Comparison of ENCODE assay signal across 24 cellular contexts in the genomic region with DNA sequence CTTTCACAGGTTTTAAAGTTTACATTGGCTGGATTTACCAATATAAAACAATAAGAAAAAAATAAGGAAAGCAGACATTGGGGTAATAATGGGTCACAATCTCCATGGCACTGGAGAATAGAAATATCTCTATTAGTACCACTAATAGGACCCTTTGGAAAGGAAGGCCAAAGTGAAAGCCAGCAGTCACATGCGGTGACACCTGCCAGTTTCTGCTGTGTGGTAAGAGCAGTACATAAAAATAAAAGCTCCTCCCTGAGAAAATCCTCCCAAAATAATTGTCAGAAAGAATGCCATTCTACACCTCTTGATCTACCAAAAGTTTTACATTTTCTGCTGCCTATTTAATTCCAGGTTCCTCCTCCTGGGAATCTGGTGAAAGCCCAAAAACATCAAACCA. TPM values are rescaled to one million over a fixed set of nuclear protein-coding genes. Genes with fewer than 3 reads are reported as not detected.
DNase-seq lines count a peak whose midpoint lies in the region; ATAC-seq and TF ChIP-seq lines count a peak whose summit lies in the region.
"Had no signal": no experiment of that assay in that cellular context is flagged by ENCODE, and none has a peak within 500 bp of the region (broad histone marks: within the 10 kb centered on the region; RNA-seq: fewer than 3 reads in every experiment).

No MANE protein-coding gene starts in this region.

- H2AFZ ChIP-seq in MM.1S (ENCODE audit: low read length) (peak overlapping the region; percentile 29), parathyroid adenoma (peak overlapping the region; percentile 44)
- H2AFZ ChIP-seq: GM23338 had no signal

- TF ChIP-seq POLR2A in transverse colon (IDR thresholded peaks at IDR 0.05) = no peak

- H4K20me1 ChIP-seq in MM.1S (ENCODE audit: insufficient read depth, low read length) = no peaks in the 10 kb centered on the region
- H4K20me1 ChIP-seq: BLaER1 treated with 17β-estradiol and CSF1 and Interleukin-3, amounts not matched to agents 10 nM and 100 nM had no signal

- H3K9ac ChIP-seq in MM.1S (ENCODE audit: low read length) (no peak overlapping the region; the same call in 1 of the 2 replicates), parathyroid adenoma (no peak overlapping the region)
- H3K9ac ChIP-seq: BLaER1 treated with 17β-estradiol and CSF1 and Interleukin-3, amounts not matched to agents 10 nM and 100 nM had no signal

- DNase-seq in MM.1S = peak; percentile 86
- peak; percentile 9 for DNase-seq in transverse colon
- no peak for DNase-seq in ascending aorta (ENCODE audit: low spot score in 2 of 2)
- no peak for DNase-seq in stimulated activated CD4-positive, alpha-beta T cell treated with anti-CD3 and anti-CD28 coated beads, Interleukin-4, amount 100 ng/mL, for 24 hours
- DNase-seq: 8988T; ACHN; AML-193; CD4-positive, alpha-beta T cell; CD8-positive, alpha-beta memory T cell; DMS 273 treated with DMSO at 0.1 percent for 48 hours; DMS79; EL; GDM1; H9 had no signal

- no peaks in the 10 kb centered on the region for H3K9me2 ChIP-seq in MM.1S (replicated peaks; ENCODE audit: insufficient read depth, low read length)

- no peaks in the 10 kb centered on the region for H3K79me2 ChIP-seq in MM.1S (ENCODE audit: low read length)
- H3K79me2 ChIP-seq in parathyroid adenoma = no peaks in the 10 kb centered on the region

- peak overlapping the region; percentile 61 for H3K4me2 ChIP-seq in MM.1S (ENCODE audit: low read depth, low read length)
- no peak overlapping the region for H3K4me2 ChIP-seq in parathyroid adenoma (ENCODE audit: low read length)
- H3K4me2 ChIP-seq: A549; BLaER1 treated with 17β-estradiol and CSF1 and Interleukin-3, amounts not matched to agents 10 nM and 100 nM; GM23338 had no signal

- 90 to 96% methylated on average over 1 of the region's 1 CpG for WGBS in transverse colon (ENCODE audit: low coverage in 1 of 2), 2 donors

- H3K4me3 ChIP-seq in MM.1S (ENCODE audit: low read length) (peak overlapping the region; percentile 3; the same call in 1 of the 2 replicates), parathyroid adenoma (ENCODE audit: low read depth, low read length) (no peak overlapping the region), transverse colon (no peak overlapping the region), ascending aorta (no peak overlapping the region)
- H3K4me3 ChIP-seq: A549; BLaER1 treated with 17β-estradiol and CSF1 and Interleukin-3, amounts not matched to agents 10 nM and 100 nM; GM12878; GM23338 had no signal

- ATAC-seq in GM18511 (IDR thresholded peaks at IDR 0.05; ENCODE audit: unreplicated experiment) (peak; percentile 43), GM19328 (IDR thresholded peaks at IDR 0.05; ENCODE audit: unreplicated experiment) (no peak)
- ATAC-seq: A549, GM12878, GM23338, HCT116 had no signal

- H3K27me3 ChIP-seq in MM.1S (replicated peaks; ENCODE audit: insufficient read depth, low read length) (no peaks in the 10 kb centered on the region), parathyroid adenoma (ENCODE audit: control insufficient read depth, insufficient read depth, low read length) (no peaks in the 10 kb centered on the region), transverse colon (no peaks in the 10 kb centered on the region), ascending aorta (no peaks in the 10 kb centered on the region)
- H3K27me3 ChIP-seq: BE2C; BLaER1 treated with 17β-estradiol and CSF1 and Interleukin-3, amounts not matched to agents 10 nM and 100 nM had no signal

- H3K27ac ChIP-seq in MM.1S (ENCODE audit: low read length) = peak overlapping the region; percentile 65; the same call in 1 of the 2 replicates
- H3K27ac ChIP-seq in parathyroid adenoma = no peak overlapping the region
- no peak overlapping the region for H3K27ac ChIP-seq in transverse colon
- no peak overlapping the region for H3K27ac ChIP-seq in ascending aorta
- H3K27ac ChIP-seq: A549; BLaER1 treated with 17β-estradiol and CSF1 and Interleukin-3, amounts not matched to agents 10 nM and 100 nM had no signal

- TF ChIP-seq CTCF in MM.1S (IDR thresholded peaks at IDR 0.05; ENCODE audit: low read length) (no peak), parathyroid adenoma (IDR thresholded peaks at IDR 0.05) (no peak), transverse colon (IDR thresholded peaks at IDR 0.05) (no peak), ascending aorta (IDR thresholded peaks at IDR 0.05) (no peak)

- TF ChIP-seq EP300 in transverse colon (IDR thresholded peaks at IDR 0.05; ENCODE audit: low read depth) = no peak

- intact Hi-C loops in transverse colon (cut with DNase I; ENCODE audit: low total_unique reads) (no loop called here), ascending aorta (cut with DNase I) (no loop called here)

- in situ Hi-C loops in transverse colon (cut with MboI; ENCODE audit: low pct_ligation_motif_present in 1 of 4, low pct_unique_long_range_greater_than_20kb in 1 of 4, low sequenced_read_pairs in 3 of 4) = no loop called here

- peaks cover 9% of the 10 kb centered on the region for H3F3A ChIP-seq in MM.1S (ENCODE audit: insufficient read depth, low read length)

- H3K4me1 ChIP-seq in MM.1S (ENCODE audit: low read length) (peaks cover 40% of the 10 kb centered on the region), parathyroid adenoma (no peaks in the 10 kb centered on the region), transverse colon (no peaks in the 10 kb centered on the region), ascending aorta (no peaks in the 10 kb centered on the region)
- H3K4me1 ChIP-seq: A549; BLaER1 treated with 17β-estradiol and CSF1 and Interleukin-3, amounts not matched to agents 10 nM and 100 nM had no signal

- H3K9me3 ChIP-seq in MM.1S (replicated peaks; ENCODE audit: insufficient read depth, low read length) (no peaks in the 10 kb centered on the region), parathyroid adenoma (ENCODE audit: control insufficient read depth, low read length) (no peaks in the 10 kb centered on the region), transverse colon (no peaks in the 10 kb centered on the region), ascending aorta (no peaks in the 10 kb centered on the region)
- H3K9me3 ChIP-seq: A549; BE2C; BLaER1 treated with 17β-estradiol and CSF1 and Interleukin-3, amounts not matched to agents 10 nM and 100 nM had no signal

- H3K36me3 ChIP-seq in MM.1S (replicated peaks; ENCODE audit: insufficient read depth, low read length) (no peaks in the 10 kb centered on the region), parathyroid adenoma (ENCODE audit: control insufficient read depth, insufficient read depth, low read length) (no peaks in the 10 kb centered on the region), transverse colon (no peaks in the 10 kb centered on the region), ascending aorta (no peaks in the 10 kb centered on the region)
- H3K36me3 ChIP-seq: BE2C; BLaER1 treated with 17β-estradiol and CSF1 and Interleukin-3, amounts not matched to agents 10 nM and 100 nM had no signal

RNA-seq across cellular contexts. Expression of gene SLC13A1, which starts 30.4 kb away (rescaled TPM):
- 1 to 10 TPM in 2 of 4 donors, not detected in 2; 2.1 to 7.5 TPM for total RNA-seq in transverse colon
- total RNA-seq in ascending aorta = not detected
- total RNA-seq: CD4-positive, alpha-beta T cell; CD8-positive, alpha-beta memory T cell; GM23338; H4; H9 had no signal

Comparison
In these comparisons a context has a peak if more than half of its experiments do, and no peak if none do; other contexts are left out.
1. DNase-seq: peak in MM.1S (single experiment) and transverse colon (single experiment); none in ascending aorta (0 of 2) and stimulated activated CD4-positive, alpha-beta T cell treated with anti-CD3 and anti-CD28 coated beads, Interleukin-4, amount 100 ng/mL, for 24 hours (single experiment).